ENCODE assay signal across 6 cellular contexts in genomic region chr6:44220913-44221290, GRCh38. TPM values are rescaled to one million over a fixed set of nuclear protein-coding genes. Genes with fewer than 3 reads are reported as not detected.
DNase-seq lines count a peak whose midpoint lies in the region; ATAC-seq and TF ChIP-seq lines count a peak whose summit lies in the region.

No MANE protein-coding gene starts in this region.

- H3K27ac ChIP-seq in right lobe of liver (peak overlapping the region; percentile 75 to 84 (median 78)), upper lobe of left lung (peak overlapping the region; percentile 71 to 91 (median 87))

- H3K27ac Mint-ChIP-seq in activated naive CD4-positive, alpha-beta T cell treated with anti-CD3 and anti-CD28 coated beads for 36 hours, result peak overlapping the region; percentile 21
- H3K27ac Mint-ChIP-seq in activated naive CD4-positive, alpha-beta T cell treated with anti-CD3 and anti-CD28 coated beads, Interleukin-2, amount 10 ng/mL, durations not matched to agents 7 days and 5 days, result no peak overlapping the region

- no peak for TF ChIP-seq EP300 in upper lobe of left lung (IDR thresholded peaks at IDR 0.05)

- TF ChIP-seq POLR2A in right lobe of liver (IDR thresholded peaks at IDR 0.05), result no peak
- TF ChIP-seq POLR2A in upper lobe of left lung (IDR thresholded peaks at IDR 0.05), result no peak

- H3K4me1 ChIP-seq in right lobe of liver (peaks cover 6 to 81% (median 42%) of the 10 kb centered on the region in 4 donors), upper lobe of left lung (peaks cover 58 to 88% (median 78%) of the 10 kb centered on the region in 4 donors)

- peaks cover 3% of the 10 kb centered on the region for H3K36me3 Mint-ChIP-seq in activated naive CD4-positive, alpha-beta T cell treated with anti-CD3 and anti-CD28 coated beads for 36 hours (ENCODE audit: low read depth)
- no peaks in the 10 kb centered on the region for H3K36me3 Mint-ChIP-seq in activated naive CD4-positive, alpha-beta T cell treated with anti-CD3 and anti-CD28 coated beads, Interleukin-2, amount 10 ng/mL, durations not matched to agents 7 days and 5 days

- TF ChIP-seq CTCF in right lobe of liver (IDR thresholded peaks at IDR 0.05), result no peak
- no peak for TF ChIP-seq CTCF in upper lobe of left lung (IDR thresholded peaks at IDR 0.05)

- no peaks in the 10 kb centered on the region for H3K27me3 ChIP-seq in right lobe of liver
- no peaks in the 10 kb centered on the region for H3K27me3 ChIP-seq in upper lobe of left lung

- H3K9me3 ChIP-seq in right lobe of liver, result no peaks in the 10 kb centered on the region
- no peaks in the 10 kb centered on the region for H3K9me3 ChIP-seq in upper lobe of left lung

- DNase-seq in activated naive CD4-positive, alpha-beta T cell treated with anti-CD3 and anti-CD28 coated beads for 36 hours, result no peak
- no peak for DNase-seq in activated naive CD4-positive, alpha-beta T cell treated with anti-CD3 and anti-CD28 coated beads, Interleukin-2, amount 10 ng/mL, durations not matched to agents 7 days and 5 days
- no peak for DNase-seq in right lobe of liver
- DNase-seq in upper lobe of left lung, result no peak
- no peak for DNase-seq in activated gamma-delta T cell (lab: John Stamatoyannopoulos, UW)
- DNase-seq in NCI-H187 treated with DMSO at 0.1 percent for 48 hours (lab: John Stamatoyannopoulos, UW), result no peak

- intact Hi-C loops in activated naive CD4-positive, alpha-beta T cell treated with anti-CD3 and anti-CD28 coated beads for 36 hours (cut with micrococcal nuclease), result loop anchor here (1.0 to 5.0 kb wide), 6 partner anchors 16 to 117 kb away; partner anchors contain the start of genes AARS2, NFKBIE and SLC35B2
- intact Hi-C loops in right lobe of liver (cut with DNase I), result no loop called here

- ATAC-seq in right lobe of liver, result no peak
- no peak for ATAC-seq in upper lobe of left lung (ENCODE audit: low FRiP score in 2 of 2)

- H3K4me3 ChIP-seq in right lobe of liver, result no peak overlapping the region
- no peak overlapping the region for H3K4me3 ChIP-seq in upper lobe of left lung

- no peaks in the 10 kb centered on the region for H3K9me3 Mint-ChIP-seq in activated naive CD4-positive, alpha-beta T cell treated with anti-CD3 and anti-CD28 coated beads for 36 hours
- H3K9me3 Mint-ChIP-seq in activated naive CD4-positive, alpha-beta T cell treated with anti-CD3 and anti-CD28 coated beads, Interleukin-2, amount 10 ng/mL, durations not matched to agents 7 days and 5 days, result no peaks in the 10 kb centered on the region

- peaks cover 2% of the 10 kb centered on the region for H3K27me3 Mint-ChIP-seq in activated naive CD4-positive, alpha-beta T cell treated with anti-CD3 and anti-CD28 coated beads for 36 hours (ENCODE audit: low read depth)
- H3K27me3 Mint-ChIP-seq in activated naive CD4-positive, alpha-beta T cell treated with anti-CD3 and anti-CD28 coated beads, Interleukin-2, amount 10 ng/mL, durations not matched to agents 7 days and 5 days, result peaks cover 58% of the 10 kb centered on the region

- peaks cover 45% of the 10 kb centered on the region for H3K4me1 Mint-ChIP-seq in activated naive CD4-positive, alpha-beta T cell treated with anti-CD3 and anti-CD28 coated beads for 36 hours (ENCODE audit: low read depth)
- peaks cover 46% of the 10 kb centered on the region for H3K4me1 Mint-ChIP-seq in activated naive CD4-positive, alpha-beta T cell treated with anti-CD3 and anti-CD28 coated beads, Interleukin-2, amount 10 ng/mL, durations not matched to agents 7 days and 5 days

- H3K36me3 ChIP-seq in right lobe of liver, result no peaks in the 10 kb centered on the region
- no peaks in the 10 kb centered on the region for H3K36me3 ChIP-seq in upper lobe of left lung

- no peak overlapping the region for H3K4me3 Mint-ChIP-seq in activated naive CD4-positive, alpha-beta T cell treated with anti-CD3 and anti-CD28 coated beads for 36 hours
- H3K4me3 Mint-ChIP-seq in activated naive CD4-positive, alpha-beta T cell treated with anti-CD3 and anti-CD28 coated beads, Interleukin-2, amount 10 ng/mL, durations not matched to agents 7 days and 5 days, result no peak overlapping the region

- WGBS in right lobe of liver (ENCODE audit: insufficient coverage, low coverage, low lambda C conversion rate, missing lambda C conversion rate), result 70% methylated on average over 4 of the region's 4 CpGs
- 85 to 90% methylated on average over 4 of the region's 4 CpGs for whole genome bisulfite sequencing in upper lobe of left lung, 2 donors

- CTCF ChIA-PET in activated naive CD4-positive, alpha-beta T cell treated with anti-CD3 and anti-CD28 coated beads for 36 hours (lab: Charles Lee), result interaction anchor here (0.6 to 5.9 kb wide), 7 partner anchors 9 to 118 kb away, joined by 3 to 77 read pairs (median 5); partner anchors contain the start of genes MRPL14 and TMEM63B
- CTCF ChIA-PET in activated naive CD4-positive, alpha-beta T cell treated with anti-CD3 and anti-CD28 coated beads, Interleukin-2, amount 10 ng/mL, durations not matched to agents 7 days and 5 days (lab: Charles Lee), result interaction anchor here (0.6 to 5.4 kb wide), 7 partner anchors 11 to 48 kb away, joined by 3 to 30 read pairs (median 4); partner anchors contain the start of gene SLC35B2

RNA-seq across cellular contexts. Expression of gene SLC29A1, which starts 2.5 kb away (rescaled TPM):
- total RNA-seq in activated naive CD4-positive, alpha-beta T cell treated with anti-CD3 and anti-CD28 coated beads for 36 hours, result 10 to 100 TPM; 32.7 to 33.4 TPM
- total RNA-seq in right lobe of liver, result 10 to 100 TPM; 27.4 to 51.3 (median 31.4) TPM
- total RNA-seq in upper lobe of left lung, result 10 to 100 TPM; 38.3 to 93.2 (median 45.8) TPM

RNA-seq across cellular contexts. Expression of gene MYMX, which starts 4.2 kb away (rescaled TPM):
- total RNA-seq in activated naive CD4-positive, alpha-beta T cell treated with anti-CD3 and anti-CD28 coated beads for 36 hours, result not detected
- total RNA-seq in right lobe of liver (not detected), upper lobe of left lung (under 1 TPM in 1 of 6 donors, not detected in 5; 0.46 TPM)

RNA-seq across cellular contexts. Expression of gene HSP90AB1, which starts 26.0 kb away (rescaled TPM):
- 1,000 to 10,000 TPM; 1,951 to 2,044 TPM for total RNA-seq in activated naive CD4-positive, alpha-beta T cell treated with anti-CD3 and anti-CD28 coated beads for 36 hours
- total RNA-seq in right lobe of liver, result 100 to 1,000 TPM; 183 to 566 (median 345) TPM
- total RNA-seq in upper lobe of left lung, result 100 to 1,000 TPM; 175 to 656 (median 471) TPM

RNA-seq across cellular contexts. Expression of gene SLC35B2, which starts 36.4 kb away (rescaled TPM):
- total RNA-seq in activated naive CD4-positive, alpha-beta T cell treated with anti-CD3 and anti-CD28 coated beads for 36 hours, result 1 to 10 TPM; 7.2 to 7.3 TPM
- 10 to 100 TPM; 15.1 to 29.0 (median 20.9) TPM for total RNA-seq in right lobe of liver
- 10 to 100 TPM; 14.6 to 44.8 (median 29.8) TPM for total RNA-seq in upper lobe of left lung

RNA-seq across cellular contexts. Expression of gene NFKBIE, which starts 44.4 kb away (rescaled TPM):
- 1 to 10 TPM; 9.1 to 9.6 TPM for total RNA-seq in activated naive CD4-positive, alpha-beta T cell treated with anti-CD3 and anti-CD28 coated beads for 36 hours
- total RNA-seq in right lobe of liver (10 to 100 TPM in 3 of 6 experiments, 1 to 10 TPM in 3; 2.5 to 30.2 (median 10.8) TPM), upper lobe of left lung (10 to 100 TPM in 5 of 6 donors, 1 to 10 TPM in 1; 7.8 to 27.0 (median 13.6) TPM)
